Comparison of ENCODE assay signal across 16 cellular contexts in the genomic region with DNA sequence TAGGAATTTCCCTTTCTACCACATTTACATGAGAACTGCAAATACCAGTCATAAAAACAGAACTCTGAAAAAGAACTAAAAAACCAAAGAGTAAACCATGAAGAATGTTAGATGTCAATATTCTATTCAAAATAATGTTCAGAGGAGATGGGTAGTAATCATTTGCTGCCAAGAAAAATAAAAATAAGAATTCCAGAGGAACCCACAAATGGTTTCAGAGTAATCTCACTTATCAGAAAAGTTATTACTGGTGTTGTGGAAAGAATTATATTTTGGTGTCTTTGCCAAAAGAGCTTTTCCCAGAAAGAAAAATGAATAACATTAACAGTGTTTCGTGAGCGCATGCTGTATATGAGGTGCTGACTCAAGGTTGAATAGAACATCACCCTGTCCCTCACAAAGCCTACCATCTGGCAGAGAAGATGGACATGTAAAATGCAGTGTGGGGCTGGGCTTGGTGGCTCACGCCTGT. TPM values are rescaled to one million over a fixed set of nuclear protein-coding genes. Genes with fewer than 3 reads are reported as not detected.
A peak's percentile ranks its signal among the peaks of the same experiment; 100 is the strongest.
DNase-seq lines count a peak whose midpoint lies in the region; ATAC-seq and TF ChIP-seq lines count a peak whose summit lies in the region.
"Had no signal": no experiment of that assay in that cellular context is flagged by ENCODE, and none has a peak within 500 bp of the region (broad histone marks: within the 10 kb centered on the region; RNA-seq: fewer than 3 reads in every experiment).

No MANE protein-coding gene starts in this region.

- H3K27me3 Mint-ChIP-seq in progenitor cell of endocrine pancreas, result no peaks in the 10 kb centered on the region
- H3K27me3 Mint-ChIP-seq: dendritic cell treated with granulocyte-macrophage colony-stimulating factor and Interleukin-4, amounts not matched to agents 40 ng/mL and 50 ng/mL, for 4 days had no signal

- no peak overlapping the region for H3K4me3 ChIP-seq in skeletal muscle cell (ENCODE audit: low read depth, low read length)
- H3K4me3 ChIP-seq in WERI-Rb-1 (ENCODE audit: low read depth, low read length), result no peak overlapping the region
- H3K4me3 ChIP-seq: ovary had no signal

- no peaks in the 10 kb centered on the region for H3K4me1 Mint-ChIP-seq in progenitor cell of endocrine pancreas (ENCODE audit: low read depth)

- peaks cover 18% of the 10 kb centered on the region for H3K36me3 Mint-ChIP-seq in progenitor cell of endocrine pancreas (ENCODE audit: insufficient read depth)

- CTCF ChIA-PET in RWPE1 (lab: Yijun Ruan, JAX), result interaction anchor here (0.8 kb wide), 1 partner anchor 281 kb away, joined by 3 read pairs; no protein-coding TSS in a partner anchor

- POLR2A ChIA-PET in RWPE1 (lab: Yijun Ruan, JAX; ENCODE audit: low non-redundant PET), result no interaction called here

- H3K27ac ChIP-seq in RWPE1, result peak overlapping the region; percentile 74
- H3K27ac ChIP-seq in WERI-Rb-1, result no peak overlapping the region
- H3K27ac ChIP-seq: ovary had no signal

- no peak overlapping the region for H3K27ac Mint-ChIP-seq in progenitor cell of endocrine pancreas
- H3K27ac Mint-ChIP-seq: dendritic cell treated with granulocyte-macrophage colony-stimulating factor and Interleukin-4, amounts not matched to agents 40 ng/mL and 50 ng/mL, for 4 days had no signal

- H3K4me3 Mint-ChIP-seq in progenitor cell of endocrine pancreas (ENCODE audit: low read depth), result no peak overlapping the region
- H3K4me3 Mint-ChIP-seq: dendritic cell treated with granulocyte-macrophage colony-stimulating factor and Interleukin-4, amounts not matched to agents 40 ng/mL and 50 ng/mL, for 4 days had no signal

- no peaks in the 10 kb centered on the region for H3K9me3 ChIP-seq in WERI-Rb-1 (ENCODE audit: severe bottlenecking)
- H3K9me3 ChIP-seq: ovary had no signal

- DNase-seq in EH (ENCODE audit: low read depth), result peak; percentile 98
- no peak for DNase-seq in RWPE1 (ENCODE audit: low spot score)
- peak; percentile 87 for DNase-seq in fibroblast of gingiva (ENCODE audit: low read depth)
- peak; percentile 90 for DNase-seq in skeletal muscle cell (ENCODE audit: low read depth)
- no peak for DNase-seq in WERI-Rb-1
- no peak for DNase-seq in progenitor cell of endocrine pancreas (ENCODE audit: low spot score, unreplicated experiment)
- DNase-seq in activated CD4-positive, alpha-beta T cell treated with anti-CD3 and anti-CD28 coated beads, Interleukin-2, amount 50 U/mL, for 1 hour, result no peak
- DNase-seq: activated CD4-positive, alpha-beta T cell treated with anti-CD3 and anti-CD28 coated beads for 1 hour; activated effector memory CD4-positive, alpha-beta T cell treated with Interleukin-2 at 50 U/mL for 16 hours; COR-L47; NCI-H1694 treated with DMSO at 0.1 percent for 48 hours; ovary; stimulated activated CD4-positive, alpha-beta T cell treated with anti-CD3 and anti-CD28 coated beads, Interleukin-2, amount 100 ng/mL, for 48 hours; stimulated activated naive CD8-positive, alpha-beta T cell treated with anti-CD3 and anti-CD28 coated beads, Interleukin-15, Interleukin-2, amounts not matched to agents 100 U/mL and 50 U/mL, for 24 hours had no signal

- no peaks in the 10 kb centered on the region for H3K27me3 ChIP-seq in WERI-Rb-1 (ENCODE audit: insufficient read depth, low read depth, severe bottlenecking)
- H3K27me3 ChIP-seq: ovary had no signal

- TF ChIP-seq CTCF in RWPE1 (conservative IDR thresholded peaks at IDR 0.05; ENCODE audit: low read depth) (no peak), WERI-Rb-1 (IDR thresholded peaks at IDR 0.05; ENCODE audit: low read depth, low read length) (no peak), progenitor cell of endocrine pancreas (IDR thresholded peaks at IDR 0.05; ENCODE audit: unreplicated experiment) (no peak)

- no peak for ATAC-seq in GM19328 (IDR thresholded peaks at IDR 0.05; ENCODE audit: unreplicated experiment)
- ATAC-seq: stimulated activated naive CD8-positive, alpha-beta T cell treated with anti-CD3 and anti-CD28 coated beads, Interleukin-15, Interleukin-2, amounts not matched to agents 100 U/mL and 50 U/mL, for 24 hours had no signal

- H3K36me3 ChIP-seq in WERI-Rb-1, result peaks cover 40% of the 10 kb centered on the region
- H3K36me3 ChIP-seq: ovary had no signal

- H3K9me3 Mint-ChIP-seq in progenitor cell of endocrine pancreas (ENCODE audit: low read depth), result no peaks in the 10 kb centered on the region
- H3K9me3 Mint-ChIP-seq: dendritic cell treated with granulocyte-macrophage colony-stimulating factor and Interleukin-4, amounts not matched to agents 40 ng/mL and 50 ng/mL, for 4 days had no signal

RNA-seq across cellular contexts. Expression of a gene that starts 35.6 kb away (rescaled TPM):
- total RNA-seq in progenitor cell of endocrine pancreas, result 2.9 and 3.4 TPM in 2 replicates

Comparison
In these comparisons a context has a peak if more than half of its experiments do, and no peak if none do; other contexts are left out.
1. DNase-seq: peak in EH (single experiment), fibroblast of gingiva (single experiment) and skeletal muscle cell (single experiment); none in RWPE1 (single experiment), WERI-Rb-1 (single experiment), progenitor cell of endocrine pancreas (single experiment) and activated CD4-positive, alpha-beta T cell treated with anti-CD3 and anti-CD28 coated beads, Interleukin-2, amount 50 U/mL, for 1 hour (single experiment).